10 cellular contexts compared by ENCODE assay signal in the genomic region with DNA sequence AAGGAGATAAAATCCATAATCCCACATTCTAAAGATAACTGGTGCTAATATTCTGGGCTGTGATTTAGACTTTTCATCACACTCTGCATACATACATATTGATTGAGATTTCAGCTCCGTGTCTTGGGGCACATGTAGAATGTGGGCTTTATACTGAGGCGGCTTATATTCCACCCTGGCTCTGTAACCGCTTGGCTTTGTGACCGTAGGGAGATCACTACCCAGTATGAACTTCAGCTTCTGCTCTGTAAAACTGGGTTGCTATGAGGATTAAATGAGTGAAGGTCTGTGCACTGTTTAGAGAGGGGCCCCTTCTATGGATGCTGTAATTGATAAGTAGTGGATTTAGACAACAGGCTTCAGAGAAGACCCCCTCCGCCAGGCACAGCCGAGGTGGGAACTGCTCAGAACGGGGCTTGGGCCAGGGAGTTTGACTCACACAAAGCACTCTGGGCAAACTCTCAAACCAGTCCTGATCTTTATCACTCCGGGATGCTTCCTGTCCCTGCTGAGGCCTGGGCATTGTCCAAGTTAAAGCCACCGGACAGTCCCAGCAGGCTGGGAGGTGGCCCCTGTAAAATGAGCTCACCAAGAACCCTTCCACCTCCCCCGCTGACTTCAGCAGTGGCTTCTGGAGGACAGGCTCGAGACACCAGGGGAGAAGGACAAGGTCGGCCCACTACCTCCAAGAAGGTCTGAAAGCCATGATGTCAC. TPM values are rescaled to one million over a fixed set of nuclear protein-coding genes. Genes with fewer than 3 reads are reported as not detected.
A peak's percentile ranks its signal among the peaks of the same experiment; 100 is the strongest.
DNase-seq lines count a peak whose midpoint lies in the region; ATAC-seq and TF ChIP-seq lines count a peak whose summit lies in the region.
"Had no signal": no experiment of that assay in that cellular context is flagged by ENCODE, and none has a peak within 500 bp of the region (broad histone marks: within the 10 kb centered on the region; RNA-seq: fewer than 3 reads in every experiment).

No MANE protein-coding gene starts in this region.

- BruUV-seq in Panc1 (replicated peaks; lab: Mats Ljungman, UMichigan): no TSS peak

- H3K27ac Mint-ChIP-seq in natural killer cell treated with Interleukin-12 subunit alpha and Interleukin-12 subunit beta and Interleukin-15 and Interleukin-18, amount 100 ng/mL, for 72 hours: no peak overlapping the region
- H3K27ac Mint-ChIP-seq in T-helper 17 cell: no peak overlapping the region

- intact Hi-C loops in Panc1 (cut with micrococcal nuclease; ENCODE audit: unreplicated experiment) (no loop called here), aorta (cut with DNase I) (no loop called here)

- ATAC-seq in Panc1 (peak; percentile 86), aorta (ENCODE audit: low FRiP score) (peak; percentile 61), T-helper 17 cell (no peak)
- ATAC-seq in natural killer cell treated with Interleukin-12 subunit alpha and Interleukin-12 subunit beta and Interleukin-15 and Interleukin-18, amount 100 ng/mL, for 72 hours: no peak

- H3K4me3 ChIP-seq in Panc1 (ENCODE audit: low read depth in 2 of 2, low read length in 2 of 2) (peak overlapping the region in 1 of 2 experiments; percentile 23; a peak in 2 of 4 replicates), mesodermal cell (ENCODE audit: extremely low read depth, insufficient read depth, low read length, poor library complexity, severe bottlenecking) (no peak overlapping the region), aorta (ENCODE audit: low read length in 2 of 2) (no peak overlapping the region)

- H3K9me3 ChIP-seq in Panc1 (ENCODE audit: control insufficient read depth, insufficient read depth, low read depth, low read length) (no peaks in the 10 kb centered on the region), mesodermal cell (ENCODE audit: control insufficient read depth, low read length) (no peaks in the 10 kb centered on the region), aorta (ENCODE audit: control insufficient read depth, low read length) (no peaks in the 10 kb centered on the region), T-helper 17 cell (ENCODE audit: control insufficient read depth, low read length, poor library complexity, severe bottlenecking) (no peaks in the 10 kb centered on the region)

- TF ChIP-seq CTCF in Panc1 (IDR thresholded peaks at IDR 0.05): no peak

- no peaks in the 10 kb centered on the region for H3K36me3 ChIP-seq in Panc1 (ENCODE audit: control insufficient read depth, insufficient read depth, low read length)
- H3K36me3 ChIP-seq in mesodermal cell (ENCODE audit: control insufficient read depth, insufficient read depth, low read length): peaks cover 1% of the 10 kb centered on the region
- no peaks in the 10 kb centered on the region for H3K36me3 ChIP-seq in aorta (ENCODE audit: control insufficient read depth in 1 of 2, insufficient read depth in 2 of 2, low read length in 1 of 2)

- no peaks in the 10 kb centered on the region for H3K27me3 Mint-ChIP-seq in natural killer cell treated with Interleukin-12 subunit alpha and Interleukin-12 subunit beta and Interleukin-15 and Interleukin-18, amount 100 ng/mL, for 72 hours
- no peaks in the 10 kb centered on the region for H3K27me3 Mint-ChIP-seq in T-helper 17 cell

- H3K4me1 ChIP-seq in Panc1 (ENCODE audit: control insufficient read depth, insufficient read depth, low read length) (peaks cover 63% of the 10 kb centered on the region), mesodermal cell (ENCODE audit: control insufficient read depth, insufficient read depth, low read length, poor library complexity, severe bottlenecking) (peaks cover 45% of the 10 kb centered on the region), aorta (ENCODE audit: control insufficient read depth in 1 of 2, insufficient read depth in 2 of 2, low read length in 2 of 2) (no peaks in the 10 kb centered on the region)

- no peaks in the 10 kb centered on the region for H3K36me3 Mint-ChIP-seq in natural killer cell treated with Interleukin-12 subunit alpha and Interleukin-12 subunit beta and Interleukin-15 and Interleukin-18, amount 100 ng/mL, for 72 hours
- H3K36me3 Mint-ChIP-seq in T-helper 17 cell (ENCODE audit: low read depth): no peaks in the 10 kb centered on the region

- CTCF ChIA-PET in Panc1 (lab: Charles Lee): interaction anchor here (0.6 to 1.3 kb wide), 3 partner anchors 10 to 79 kb away, joined by 3 to 5 read pairs (median 3); no protein-coding TSS in a partner anchor

- H3K9me3 Mint-ChIP-seq in natural killer cell treated with Interleukin-12 subunit alpha and Interleukin-12 subunit beta and Interleukin-15 and Interleukin-18, amount 100 ng/mL, for 72 hours: no peaks in the 10 kb centered on the region

- WGBS in mesodermal cell (ENCODE audit: insufficient coverage in 2 of 2), 2 experiments: 50% methylated on average over 8 to 12 of the region's 12 CpGs
- 42 to 45% methylated on average over 12 of the region's 12 CpGs for WGBS in aorta, 2 donors

- no peak overlapping the region for H3K4me3 Mint-ChIP-seq in natural killer cell treated with Interleukin-12 subunit alpha and Interleukin-12 subunit beta and Interleukin-15 and Interleukin-18, amount 100 ng/mL, for 72 hours
- H3K4me3 Mint-ChIP-seq in T-helper 17 cell: no peak overlapping the region

- no peaks in the 10 kb centered on the region for H3K27me3 ChIP-seq in Panc1 (ENCODE audit: control insufficient read depth, insufficient read depth, low read length)
- H3K27me3 ChIP-seq in aorta (ENCODE audit: control insufficient read depth in 1 of 2, insufficient read depth in 2 of 2, low read length in 1 of 2): no peaks in the 10 kb centered on the region

- in situ Hi-C loops in Panc1 (cut with HindIII; ENCODE audit: low pct_unique_long_range_greater_than_20kb, low sequenced_read_pairs): no loop called here

- DNase-seq in Panc1 (ENCODE audit: low read depth, low spot score) (no peak), epithelial cell of prostate (ENCODE audit: low read depth, low spot score) (no peak), aorta (peak in 1 of 2 donors; percentile 77), T-helper 17 cell (no peak), activated gamma-delta T cell (lab: John Stamatoyannopoulos, UW) (no peak)
- DNase-seq in natural killer cell treated with Interleukin-12 subunit alpha and Interleukin-12 subunit beta and Interleukin-15 and Interleukin-18, amount 100 ng/mL, for 72 hours (ENCODE audit: low spot score): no peak
- DNase-seq: NCI-H1436 treated with DMSO at 0.1 percent for 48 hours; stimulated activated CD4-positive, alpha-beta T cell treated with anti-CD3 and anti-CD28 coated beads, Interleukin-4, amount 100 ng/mL, for 24 hours; T-helper 2 cell had no signal

- POLR2A ChIA-PET in Panc1 (lab: Charles Lee): interaction anchor here (0.6 kb wide), 1 partner anchor 84 kb away, joined by 12 read pairs; no protein-coding TSS in a partner anchor

- H3K27ac ChIP-seq in Panc1 (ENCODE audit: low read length): peak overlapping the region; percentile 86
- peak overlapping the region; percentile 81 for H3K27ac ChIP-seq in epithelial cell of prostate
- H3K27ac ChIP-seq in mesodermal cell (ENCODE audit: low read depth, low read length, severe bottlenecking): peak overlapping the region; percentile 96
- no peak overlapping the region for H3K27ac ChIP-seq in aorta (ENCODE audit: low read depth in 1 of 2, low read length in 2 of 2)

- no peaks in the 10 kb centered on the region for H3K4me1 Mint-ChIP-seq in natural killer cell treated with Interleukin-12 subunit alpha and Interleukin-12 subunit beta and Interleukin-15 and Interleukin-18, amount 100 ng/mL, for 72 hours (ENCODE audit: low read depth in 2 of 2)
- H3K4me1 Mint-ChIP-seq in T-helper 17 cell: no peaks in the 10 kb centered on the region

RNA-seq across cellular contexts. Expression of gene KIAA1671, which starts 17.2 kb away (rescaled TPM):
- 48.1 TPM for total RNA-seq in Panc1 (2021; ENCODE audit: unreplicated experiment)
- 21.9 TPM for polyA plus RNA-seq in Panc1 (2012; ENCODE audit: insufficient read length)
- 18.5 TPM for polyA plus RNA-seq in mesodermal cell (2013, experiment 1 of 2)
- polyA plus RNA-seq in mesodermal cell (2013, experiment 2 of 2): 17.5 TPM
- 10 to 100 TPM; 57.0 to 93.3 TPM for total RNA-seq in aorta
- polyA plus RNA-seq in aorta: 10 to 100 TPM; 11.5 to 15.4 TPM
- total RNA-seq in natural killer cell treated with Interleukin-12 subunit alpha and Interleukin-12 subunit beta and Interleukin-15 and Interleukin-18, amount 100 ng/mL, for 72 hours: 10 to 100 TPM; 11.7 to 21.3 TPM
- total RNA-seq in T-helper 17 cell: 1 to 10 TPM; 1.4 to 3.2 TPM

RNA-seq across cellular contexts. Expression of gene LHFPL7, which starts 23.3 kb away (rescaled TPM):
- total RNA-seq in Panc1 (2021; ENCODE audit: unreplicated experiment): not detected
- polyA plus RNA-seq in Panc1 (2012; ENCODE audit: insufficient read length): not detected
- polyA plus RNA-seq in mesodermal cell (2013, experiment 1 of 2): not detected
- polyA plus RNA-seq in mesodermal cell (2013, experiment 2 of 2): not detected
- not detected for total RNA-seq in aorta
- not detected for polyA plus RNA-seq in aorta
- total RNA-seq in natural killer cell treated with Interleukin-12 subunit alpha and Interleukin-12 subunit beta and Interleukin-15 and Interleukin-18, amount 100 ng/mL, for 72 hours: not detected
- total RNA-seq in T-helper 17 cell: not detected

Comparison
In these comparisons a context has a peak if more than half of its experiments do, and no peak if none do; other contexts are left out.
1. ATAC-seq: peak in Panc1 (single experiment) and aorta (single experiment); none in natural killer cell treated with Interleukin-12 subunit alpha and Interleukin-12 subunit beta and Interleukin-15 and Interleukin-18, amount 100 ng/mL, for 72 hours (0 of 2) and T-helper 17 cell (single experiment).
2. H3K27ac ChIP-seq: peak in Panc1 (single experiment), epithelial cell of prostate (single experiment) and mesodermal cell (single experiment); none in aorta (0 of 2).